ENCODE assay signal across 8 cellular contexts in genomic region chr15:59160880-59161593, GRCh38. TPM values are rescaled to one million over a fixed set of nuclear protein-coding genes. Genes with fewer than 3 reads are reported as not detected.
DNase-seq lines count a peak whose midpoint lies in the region; FAIRE-seq and TF ChIP-seq lines count a peak whose summit lies in the region.

No MANE protein-coding gene starts in this region.

- H3K36me3 Mint-ChIP-seq in activated naive CD4-positive, alpha-beta T cell treated with anti-CD3 and anti-CD28 coated beads for 36 hours (ENCODE audit: low read depth) = no peaks in the 10 kb centered on the region

- dilution Hi-C loops in mammary epithelial cell (cut with HindIII; ENCODE audit: low sequenced_read_pairs) = no loop called here

- peaks cover 22% of the 10 kb centered on the region for H3K36me3 ChIP-seq in mammary epithelial cell (ENCODE audit: insufficient read depth, low read length)

- no peak overlapping the region for H3K27ac Mint-ChIP-seq in activated naive CD4-positive, alpha-beta T cell treated with anti-CD3 and anti-CD28 coated beads for 36 hours

- in situ Hi-C loops in mammary epithelial cell (cut with MboI; ENCODE audit: low sequenced_read_pairs in 2 of 2) = no loop called here

- 84% methylated on average over 20 of the region's 23 CpGs for WGBS in mammary epithelial cell (ENCODE audit: low coverage, missing lambda C conversion rate)

- H3K9me3 ChIP-seq in mammary epithelial cell (replicated peaks; ENCODE audit: insufficient read depth, low read length) = no peaks in the 10 kb centered on the region

- peaks cover 16% of the 10 kb centered on the region for H3K4me1 ChIP-seq in mammary epithelial cell (ENCODE audit: insufficient read depth, low read length)

- intact Hi-C loops in activated naive CD4-positive, alpha-beta T cell treated with anti-CD3 and anti-CD28 coated beads for 36 hours (cut with micrococcal nuclease) = loop anchor here (5.0 kb wide), 1 partner anchor 331 kb away; no protein-coding TSS in a partner anchor
- intact Hi-C loops in mammary epithelial cell (cut with micrococcal nuclease) = no loop called here

- no peaks in the 10 kb centered on the region for H3K9me3 Mint-ChIP-seq in activated naive CD4-positive, alpha-beta T cell treated with anti-CD3 and anti-CD28 coated beads for 36 hours

- H4K20me1 ChIP-seq in mammary epithelial cell (ENCODE audit: insufficient read depth, low read length) = no peaks in the 10 kb centered on the region

- TF ChIP-seq POLR2A in H54 (IDR thresholded peaks at IDR 0.05; ENCODE audit: low read depth, low read length) = no peak

- H3K4me2 ChIP-seq in mammary epithelial cell (ENCODE audit: insufficient read depth, low read depth, low read length) = no peak overlapping the region

- H3K27me3 ChIP-seq in mammary epithelial cell (ENCODE audit: insufficient read depth, low read length) = no peaks in the 10 kb centered on the region

- no peak for FAIRE-seq in H54 (lab: Jason Lieb, UNC)

- H3K27ac ChIP-seq in mammary epithelial cell (ENCODE audit: insufficient read depth, low read depth, low read length) = no peak overlapping the region

- H3K4me3 Mint-ChIP-seq in activated naive CD4-positive, alpha-beta T cell treated with anti-CD3 and anti-CD28 coated beads for 36 hours = no peak overlapping the region

- H3K9ac ChIP-seq in mammary epithelial cell (ENCODE audit: insufficient read depth, low read length) = no peak overlapping the region

- DNase-seq in activated naive CD4-positive, alpha-beta T cell treated with anti-CD3 and anti-CD28 coated beads for 36 hours = peak; percentile 39
- DNase-seq in activated naive CD4-positive, alpha-beta T cell treated with Interleukin-2 at 50 U/mL for 16 hours = no peak
- DNase-seq in NCI-H524 treated with DMSO at 0.1 percent for 48 hours (lab: John Stamatoyannopoulos, UW) (peak; percentile 28), mammary epithelial cell (no peak), retina (peak; percentile 36), activated gamma-delta T cell (lab: John Stamatoyannopoulos, UW) (no peak), H54 (ENCODE audit: insufficient read length, low spot score) (no peak)
- DNase-seq in NK-92 treated with Interleukin-12 subunit alpha and Interleukin-12 subunit beta, amount 100 ng/mL, for 24 hours (lab: John Stamatoyannopoulos, UW) = no peak

- no peak overlapping the region for H3K4me3 ChIP-seq in mammary epithelial cell (replicated peaks in 1 of 3; ENCODE audit: insufficient read depth in 1 of 3, low read depth in 2 of 3, low read length in 3 of 3)

- peaks cover 3% of the 10 kb centered on the region for H3K27me3 Mint-ChIP-seq in activated naive CD4-positive, alpha-beta T cell treated with anti-CD3 and anti-CD28 coated beads for 36 hours (ENCODE audit: low read depth)

- H2AFZ ChIP-seq in mammary epithelial cell (ENCODE audit: low read depth, low read length) = no peak overlapping the region

- CTCF ChIA-PET in activated naive CD4-positive, alpha-beta T cell treated with anti-CD3 and anti-CD28 coated beads for 36 hours (lab: Charles Lee) = interaction anchor here (0.6 to 1.6 kb wide), 7 partner anchors 14 to 346 kb away, joined by 3 to 8 read pairs (median 4); no protein-coding TSS in a partner anchor
- CTCF ChIA-PET in mammary epithelial cell (lab: Charles Lee; ENCODE audit: low non-redundant PET) = no interaction called here

- peaks cover 6% of the 10 kb centered on the region for H3K79me2 ChIP-seq in mammary epithelial cell (ENCODE audit: insufficient read depth, low read length)

- H3K4me1 Mint-ChIP-seq in activated naive CD4-positive, alpha-beta T cell treated with anti-CD3 and anti-CD28 coated beads for 36 hours (ENCODE audit: low read depth) = no peaks in the 10 kb centered on the region

- no TSS peak for BruUV-seq in mammary epithelial cell (replicated peaks; lab: Mats Ljungman, UMichigan)

- peak; percentile 34 to 49 for TF ChIP-seq CTCF in mammary epithelial cell (conservative IDR thresholded peaks at IDR 0.05 in 1 of 2, IDR thresholded peaks at IDR 0.05 in 1 of 2; ENCODE audit: extremely low read depth in 1 of 2, insufficient read depth in 1 of 2, low read depth in 1 of 2, low read length in 2 of 2)

RNA-seq across cellular contexts. Expression of gene LDHAL6B, which starts 45.6 kb away (rescaled TPM):
- not detected for total RNA-seq in activated naive CD4-positive, alpha-beta T cell treated with anti-CD3 and anti-CD28 coated beads for 36 hours
- total RNA-seq in mammary epithelial cell = not detected
- not detected for polyA plus RNA-seq in mammary epithelial cell
- not detected for polyA minus RNA-seq in mammary epithelial cell

RNA-seq across cellular contexts. Expression of gene CCNB2, which starts 56.1 kb away (rescaled TPM):
- total RNA-seq in activated naive CD4-positive, alpha-beta T cell treated with anti-CD3 and anti-CD28 coated beads for 36 hours = 10 to 100 TPM; 93.1 to 98.2 TPM
- 10 to 100 TPM in 1 of 2 donors, 1 to 10 TPM in 1; 2.8 to 37.4 TPM for total RNA-seq in mammary epithelial cell
- polyA plus RNA-seq in mammary epithelial cell = 67.7 TPM
- 40.0 TPM for polyA minus RNA-seq in mammary epithelial cell

Comparison
In these comparisons a context has a peak if more than half of its experiments do, and no peak if none do; other contexts are left out.
1. DNase-seq: peak in activated naive CD4-positive, alpha-beta T cell treated with anti-CD3 and anti-CD28 coated beads for 36 hours (single experiment), NCI-H524 treated with DMSO at 0.1 percent for 48 hours (single experiment) and retina (single experiment); none in activated naive CD4-positive, alpha-beta T cell treated with Interleukin-2 at 50 U/mL for 16 hours (single experiment), mammary epithelial cell (single experiment), activated gamma-delta T cell (single experiment), NK-92 treated with Interleukin-12 subunit alpha and Interleukin-12 subunit beta, amount 100 ng/mL, for 24 hours (single experiment) and H54 (single experiment).